8 cellular contexts compared by ENCODE assay signal in genomic region chr12:12441891-12442461, GRCh38.
DNase-seq lines count a peak whose midpoint lies in the region; ATAC-seq and TF ChIP-seq lines count a peak whose summit lies in the region.

No MANE protein-coding gene starts in this region.

- no peaks in the 10 kb centered on the region for H3K27me3 ChIP-seq in liver (ENCODE audit: control insufficient read depth in 4 of 4, insufficient read depth in 4 of 4, low read length in 3 of 4)
- H3K27me3 ChIP-seq in vagina, result no peaks in the 10 kb centered on the region

- CTCF ChIA-PET in activated naive CD4-positive, alpha-beta T cell treated with anti-CD3 and anti-CD28 coated beads for 36 hours (lab: Charles Lee), result interaction anchor here (0.6 to 1.8 kb wide), 6 partner anchors 14 to 203 kb away, joined by 3 to 9 read pairs (median 4); no protein-coding TSS in a partner anchor

- 82% methylated on average over 3 of the region's 3 CpGs for WGBS in liver

- H3K27ac ChIP-seq in liver (ENCODE audit: low read depth in 1 of 2, low read length in 2 of 2) (peak overlapping the region; percentile 76 to 85), vagina (peak overlapping the region; percentile 75)

- ATAC-seq in HG03095 (IDR thresholded peaks at IDR 0.05; ENCODE audit: unreplicated experiment), result no peak

- intact Hi-C loops in activated naive CD4-positive, alpha-beta T cell treated with anti-CD3 and anti-CD28 coated beads for 36 hours (cut with micrococcal nuclease), result loop anchor here (1.0 to 2.0 kb wide), 9 partner anchors 10 to 122 kb away; partner anchors contain the start of gene BORCS5
- intact Hi-C loops in vagina (cut with DNase I), result no loop called here

- no peak for TF ChIP-seq POLR2A in vagina (IDR thresholded peaks at IDR 0.05)

- H3K36me3 ChIP-seq in liver (ENCODE audit: control insufficient read depth in 4 of 4, insufficient read depth in 3 of 4, low read depth in 1 of 4, low read length in 3 of 4) (no peaks in the 10 kb centered on the region), vagina (no peaks in the 10 kb centered on the region)

- peaks cover 54% of the 10 kb centered on the region for H3K4me1 Mint-ChIP-seq in activated naive CD4-positive, alpha-beta T cell treated with anti-CD3 and anti-CD28 coated beads for 36 hours (ENCODE audit: low read depth)

- H3K9me3 ChIP-seq in liver (ENCODE audit: control insufficient read depth in 4 of 4, low read length in 3 of 4), result no peaks in the 10 kb centered on the region
- no peaks in the 10 kb centered on the region for H3K9me3 ChIP-seq in vagina

- peak; percentile 44 for DNase-seq in stimulated activated CD4-positive, alpha-beta T cell treated with anti-CD3 and anti-CD28 coated beads, Interleukin-1b, Interleukin-23, amount 100 ng/mL, for 48 hours
- no peak for DNase-seq in stimulated activated CD4-positive, alpha-beta T cell treated with anti-CD3 and anti-CD28 coated beads, Interleukin-2, amount 100 ng/mL, for 48 hours
- peak; percentile 59 for DNase-seq in activated naive CD4-positive, alpha-beta T cell treated with anti-CD3 and anti-CD28 coated beads for 36 hours
- DNase-seq in vagina (ENCODE audit: extremely low spot score in 2 of 2) (no peak), DMS53 (lab: John Stamatoyannopoulos, UW) (no peak), COLO829 (ENCODE audit: low spot score) (no peak)

- H3K9ac ChIP-seq in liver (ENCODE audit: low read depth in 1 of 2, low read length in 2 of 2), result peak overlapping the region in 1 of 2 donors; percentile 31

- no peak for TF ChIP-seq RAD21 in liver (IDR thresholded peaks at IDR 0.05)

- no peaks in the 10 kb centered on the region for H3K27me3 Mint-ChIP-seq in activated naive CD4-positive, alpha-beta T cell treated with anti-CD3 and anti-CD28 coated beads for 36 hours (ENCODE audit: low read depth)

- H3K4me3 ChIP-seq in liver (ENCODE audit: low read depth in 1 of 3, low read length in 3 of 3), result no peak overlapping the region
- H3K4me3 ChIP-seq in vagina, result no peak overlapping the region

- H3K4me3 Mint-ChIP-seq in activated naive CD4-positive, alpha-beta T cell treated with anti-CD3 and anti-CD28 coated beads for 36 hours, result peak overlapping the region; percentile 25

- H3K36me3 Mint-ChIP-seq in activated naive CD4-positive, alpha-beta T cell treated with anti-CD3 and anti-CD28 coated beads for 36 hours (ENCODE audit: low read depth), result peaks cover 11% of the 10 kb centered on the region

- peaks cover 8 to 26% (median 10%) of the 10 kb centered on the region in 4 donors for H3K4me1 ChIP-seq in liver (ENCODE audit: control insufficient read depth in 4 of 4, insufficient read depth in 4 of 4, low read length in 3 of 4)
- peaks cover 28% of the 10 kb centered on the region for H3K4me1 ChIP-seq in vagina

- TF ChIP-seq CTCF in liver (IDR thresholded peaks at IDR 0.05; ENCODE audit: low read depth, low read length, missing input control), result no peak
- no peak for TF ChIP-seq CTCF in vagina (IDR thresholded peaks at IDR 0.05)

- peaks cover 5% of the 10 kb centered on the region for H3K9me3 Mint-ChIP-seq in activated naive CD4-positive, alpha-beta T cell treated with anti-CD3 and anti-CD28 coated beads for 36 hours

- H3K27ac Mint-ChIP-seq in activated naive CD4-positive, alpha-beta T cell treated with anti-CD3 and anti-CD28 coated beads for 36 hours, result peak overlapping the region; percentile 91

TF ChIP-seq in liver, 16 proteins besides CTCF, POLR2A, EP300 and RAD21:
- no peak for TF ChIP-seq HNF4A (conservative IDR thresholded peaks at IDR 0.05)
- TF ChIP-seq SP1 (IDR thresholded peaks at IDR 0.05), result no peak
- no peak for TF ChIP-seq MAX (IDR thresholded peaks at IDR 0.05)
- no peak for TF ChIP-seq FOXA1 (IDR thresholded peaks at IDR 0.05)
- no peak for TF ChIP-seq REST (IDR thresholded peaks at IDR 0.05)
- TF ChIP-seq NR2F2 (IDR thresholded peaks at IDR 0.05), result no peak
- no peak for TF ChIP-seq HNF4G (IDR thresholded peaks at IDR 0.05)
- TF ChIP-seq YY1 (IDR thresholded peaks at IDR 0.05), result no peak
- no peak for TF ChIP-seq ATF3 (IDR thresholded peaks at IDR 0.05)
- TF ChIP-seq JUND (IDR thresholded peaks at IDR 0.05), result no peak
- TF ChIP-seq ZBTB33 (IDR thresholded peaks at IDR 0.05), result no peak
- TF ChIP-seq RXRA (IDR thresholded peaks at IDR 0.05), result no peak
- TF ChIP-seq FOXA2 (IDR thresholded peaks at IDR 0.05), result no peak
- TF ChIP-seq GABPA (IDR thresholded peaks at IDR 0.05 in 1 of 2, conservative IDR thresholded peaks at IDR 0.05 in 1 of 2), result no peak
- TF ChIP-seq EGR1 (IDR thresholded peaks at IDR 0.05; ENCODE audit: low read depth in 2 of 2), result no peak
- TF ChIP-seq TAF1 (conservative IDR thresholded peaks at IDR 0.05), result no peak

Comparison
In these comparisons a context has a peak if more than half of its experiments do, and no peak if none do; other contexts are left out.
1. DNase-seq: peak in stimulated activated CD4-positive, alpha-beta T cell treated with anti-CD3 and anti-CD28 coated beads, Interleukin-1b, Interleukin-23, amount 100 ng/mL, for 48 hours (single experiment) and activated naive CD4-positive, alpha-beta T cell treated with anti-CD3 and anti-CD28 coated beads for 36 hours (single experiment); none in stimulated activated CD4-positive, alpha-beta T cell treated with anti-CD3 and anti-CD28 coated beads, Interleukin-2, amount 100 ng/mL, for 48 hours (0 of 2), vagina (0 of 2), DMS53 (single experiment) and COLO829 (single experiment).